In the genomic region with DNA sequence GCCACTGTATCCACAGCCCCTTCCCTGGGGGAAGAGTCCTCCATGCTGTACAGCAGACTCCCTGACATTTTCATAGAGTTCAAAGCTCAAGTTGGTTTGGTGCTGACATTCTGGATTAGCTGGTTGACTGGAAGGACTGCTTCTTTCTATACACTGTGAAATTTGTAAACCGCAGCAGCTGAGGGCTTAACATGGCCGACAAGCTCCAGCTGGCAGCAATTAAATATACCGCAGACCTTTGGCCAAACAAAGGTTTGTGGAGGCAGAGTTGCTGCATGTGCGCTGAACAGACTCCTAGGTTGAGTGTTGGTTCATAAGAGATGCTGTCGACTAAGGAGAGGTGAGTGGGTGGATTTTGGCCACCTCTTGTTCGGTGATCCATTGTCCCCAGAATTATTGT, we compare ENCODE assay signal across 20 cellular contexts.
"Had no signal": no experiment of that assay in that cellular context is flagged by ENCODE, and none has a peak within 500 bp of the region (broad histone marks: within the 10 kb centered on the region; RNA-seq: fewer than 3 reads in every experiment).

No MANE protein-coding gene starts in this region.

- H3K4me1 ChIP-seq: suprapubic skin had no signal

- H3K27me3 ChIP-seq: left lung, suprapubic skin, upper lobe of right lung had no signal

- H3K27ac ChIP-seq: epithelial cell of prostate, left lung, suprapubic skin, upper lobe of right lung had no signal

- H3K9me3 ChIP-seq: left lung, suprapubic skin, upper lobe of right lung had no signal

- H3K4me3 ChIP-seq: left lung, suprapubic skin, upper lobe of right lung had no signal

- DNase-seq: activated CD4-positive, alpha-beta T cell treated with anti-CD3 and anti-CD28 coated beads, Interleukin-2, amount 50 U/mL, for 1 hour; activated naive CD4-positive, alpha-beta T cell treated with Interleukin-2 at 50 U/mL for 16 hours; activated T-cell treated with anti-CD3 and anti-CD28 coated beads for 4 hours; aorta; cerebellar nuclear complex; dermis blood vessel endothelial cell; effector memory CD8-positive, alpha-beta T cell; hippocampal formation; kidney; left lung; mammary epithelial cell; natural killer cell; nucleus accumbens; posterior cingulate gyrus; small intestine; T-cell; T-helper 9 cell; upper lobe of right lung had no signal

- H3K36me3 ChIP-seq: upper lobe of right lung had no signal
